ENCODE assay signal across 1 cellular context in genomic region chr9:36486933-36487481, GRCh38.
TF ChIP-seq lines count a peak whose summit lies in the region.

No MANE protein-coding gene starts in this region.

TF ChIP-seq in HepG2, 621 proteins besides CTCF, POLR2A, EP300 and RAD21 (continued from another document and continues in another):
- TF ChIP-seq, protein P1, sequence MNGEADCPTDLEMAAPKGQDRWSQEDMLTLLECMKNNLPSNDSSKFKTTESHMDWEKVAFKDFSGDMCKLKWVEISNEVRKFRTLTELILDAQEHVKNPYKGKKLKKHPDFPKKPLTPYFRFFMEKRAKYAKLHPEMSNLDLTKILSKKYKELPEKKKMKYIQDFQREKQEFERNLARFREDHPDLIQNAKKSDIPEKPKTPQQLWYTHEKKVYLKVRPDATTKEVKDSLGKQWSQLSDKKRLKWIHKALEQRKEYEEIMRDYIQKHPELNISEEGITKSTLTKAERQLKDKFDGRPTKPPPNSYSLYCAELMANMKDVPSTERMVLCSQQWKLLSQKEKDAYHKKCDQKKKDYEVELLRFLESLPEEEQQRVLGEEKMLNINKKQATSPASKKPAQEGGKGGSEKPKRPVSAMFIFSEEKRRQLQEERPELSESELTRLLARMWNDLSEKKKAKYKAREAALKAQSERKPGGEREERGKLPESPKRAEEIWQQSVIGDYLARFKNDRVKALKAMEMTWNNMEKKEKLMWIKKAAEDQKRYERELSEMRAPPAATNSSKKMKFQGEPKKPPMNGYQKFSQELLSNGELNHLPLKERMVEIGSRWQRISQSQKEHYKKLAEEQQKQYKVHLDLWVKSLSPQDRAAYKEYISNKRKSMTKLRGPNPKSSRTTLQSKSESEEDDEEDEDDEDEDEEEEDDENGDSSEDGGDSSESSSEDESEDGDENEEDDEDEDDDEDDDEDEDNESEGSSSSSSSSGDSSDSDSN (CRISPR knock-in tag; IDR thresholded peaks at IDR 0.05) = peak; percentile 63
- no peak for TF ChIP-seq EEA1 (CRISPR knock-in tag; IDR thresholded peaks at IDR 0.05; ENCODE audit: borderline replicate concordance)
- no peak for TF ChIP-seq SP2 (CRISPR knock-in tag; IDR thresholded peaks at IDR 0.05)
- TF ChIP-seq, protein P2, sequence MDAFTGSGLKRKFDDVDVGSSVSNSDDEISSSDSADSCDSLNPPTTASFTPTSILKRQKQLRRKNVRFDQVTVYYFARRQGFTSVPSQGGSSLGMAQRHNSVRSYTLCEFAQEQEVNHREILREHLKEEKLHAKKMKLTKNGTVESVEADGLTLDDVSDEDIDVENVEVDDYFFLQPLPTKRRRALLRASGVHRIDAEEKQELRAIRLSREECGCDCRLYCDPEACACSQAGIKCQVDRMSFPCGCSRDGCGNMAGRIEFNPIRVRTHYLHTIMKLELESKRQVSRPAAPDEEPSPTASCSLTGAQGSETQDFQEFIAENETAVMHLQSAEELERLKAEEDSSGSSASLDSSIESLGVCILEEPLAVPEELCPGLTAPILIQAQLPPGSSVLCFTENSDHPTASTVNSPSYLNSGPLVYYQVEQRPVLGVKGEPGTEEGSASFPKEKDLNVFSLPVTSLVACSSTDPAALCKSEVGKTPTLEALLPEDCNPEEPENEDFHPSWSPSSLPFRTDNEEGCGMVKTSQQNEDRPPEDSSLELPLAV (CRISPR knock-in tag; conservative IDR thresholded peaks at IDR 0.05; ENCODE audit: low read depth) = no peak
- TF ChIP-seq CEBPZ (IDR thresholded peaks at IDR 0.05; ENCODE audit: low read length) = no peak
- peak; percentile 52; the same call in 1 of the 2 replicates for TF ChIP-seq ZNF563 (CRISPR knock-in tag; IDR thresholded peaks at IDR 0.05)
- TF ChIP-seq ZNF687 (CRISPR knock-in tag; IDR thresholded peaks at IDR 0.05) = peak; percentile 60; the same call in 1 of the 2 replicates
- no peak for TF ChIP-seq KAT7 (CRISPR knock-in tag; IDR thresholded peaks at IDR 0.05; ENCODE audit: borderline replicate concordance)
- TF ChIP-seq ZBTB42 (CRISPR knock-in tag; IDR thresholded peaks at IDR 0.05) = no peak
- TF ChIP-seq MAFK (conservative IDR thresholded peaks at IDR 0.05 in 1 of 2, IDR thresholded peaks at IDR 0.05 in 1 of 2; ENCODE audit: low read length in 2 of 2) = no peak
- no peak for TF ChIP-seq HOXA5 (CRISPR knock-in tag; IDR thresholded peaks at IDR 0.05)
- no peak for TF ChIP-seq MIXL1 (CRISPR knock-in tag; IDR thresholded peaks at IDR 0.05)
- no peak for TF ChIP-seq SP140L (CRISPR knock-in tag; IDR thresholded peaks at IDR 0.05; ENCODE audit: borderline replicate concordance)
- no peak for TF ChIP-seq PCBP2 (optimal IDR thresholded peaks at IDR 0.05; ENCODE audit: low read depth, low read length, poor library complexity, severe bottlenecking)
- no peak for TF ChIP-seq IRF2 (CRISPR knock-in tag; IDR thresholded peaks at IDR 0.05)
- 0 out of 2 replicates have a peak, but pooled peaks have one; percentile 59 for TF ChIP-seq KLF15 (CRISPR knock-in tag; IDR thresholded peaks at IDR 0.05; ENCODE audit: borderline replicate concordance)
- TF ChIP-seq, protein P3, sequence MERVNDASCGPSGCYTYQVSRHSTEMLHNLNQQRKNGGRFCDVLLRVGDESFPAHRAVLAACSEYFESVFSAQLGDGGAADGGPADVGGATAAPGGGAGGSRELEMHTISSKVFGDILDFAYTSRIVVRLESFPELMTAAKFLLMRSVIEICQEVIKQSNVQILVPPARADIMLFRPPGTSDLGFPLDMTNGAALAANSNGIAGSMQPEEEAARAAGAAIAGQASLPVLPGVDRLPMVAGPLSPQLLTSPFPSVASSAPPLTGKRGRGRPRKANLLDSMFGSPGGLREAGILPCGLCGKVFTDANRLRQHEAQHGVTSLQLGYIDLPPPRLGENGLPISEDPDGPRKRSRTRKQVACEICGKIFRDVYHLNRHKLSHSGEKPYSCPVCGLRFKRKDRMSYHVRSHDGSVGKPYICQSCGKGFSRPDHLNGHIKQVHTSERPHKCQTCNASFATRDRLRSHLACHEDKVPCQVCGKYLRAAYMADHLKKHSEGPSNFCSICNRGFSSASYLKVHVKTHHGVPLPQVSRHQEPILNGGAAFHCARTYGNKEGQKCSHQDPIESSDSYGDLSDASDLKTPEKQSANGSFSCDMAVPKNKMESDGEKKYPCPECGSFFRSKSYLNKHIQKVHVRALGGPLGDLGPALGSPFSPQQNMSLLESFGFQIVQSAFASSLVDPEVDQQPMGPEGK (CRISPR knock-in tag; IDR thresholded peaks at IDR 0.05) = peak; percentile 57
- no peak for TF ChIP-seq ZNF10 (CRISPR knock-in tag; IDR thresholded peaks at IDR 0.05; ENCODE audit: borderline replicate concordance, low read depth)
- TF ChIP-seq NCOR1 (IDR thresholded peaks at IDR 0.05; ENCODE audit: borderline replicate concordance, low read length) = no peak
- TF ChIP-seq ZNF790 (CRISPR knock-in tag; IDR thresholded peaks at IDR 0.05; ENCODE audit: borderline replicate concordance) = no peak
- TF ChIP-seq ZNF205 (CRISPR knock-in tag; IDR thresholded peaks at IDR 0.05) = no peak
- no peak for TF ChIP-seq ATF2 (CRISPR knock-in tag; IDR thresholded peaks at IDR 0.05)
- TF ChIP-seq HOXD1 (CRISPR knock-in tag; IDR thresholded peaks at IDR 0.05) = peak; percentile 42; the same call in 1 of the 2 replicates
- no peak for TF ChIP-seq GATAD1 (CRISPR knock-in tag; IDR thresholded peaks at IDR 0.05)
- no peak for TF ChIP-seq NR2F2 (IDR thresholded peaks at IDR 0.05; ENCODE audit: borderline replicate concordance, low read depth)
- no peak for TF ChIP-seq ZNF614 (CRISPR knock-in tag; IDR thresholded peaks at IDR 0.05; ENCODE audit: borderline replicate concordance)
- no peak for TF ChIP-seq ZNF225 (CRISPR knock-in tag; IDR thresholded peaks at IDR 0.05)
- TF ChIP-seq KAT8 (CRISPR knock-in tag; IDR thresholded peaks at IDR 0.05) = no peak
- TF ChIP-seq ZNF567 (CRISPR knock-in tag; IDR thresholded peaks at IDR 0.05; ENCODE audit: borderline replicate concordance) = no peak
- no peak for TF ChIP-seq EHMT2 (IDR thresholded peaks at IDR 0.05; ENCODE audit: borderline replicate concordance, low read depth, low read length)
- TF ChIP-seq TERF1 (CRISPR knock-in tag; IDR thresholded peaks at IDR 0.05) = no peak
- TF ChIP-seq FOXM1 (CRISPR knock-in tag; IDR thresholded peaks at IDR 0.05) = no peak
- TF ChIP-seq, protein P4, sequence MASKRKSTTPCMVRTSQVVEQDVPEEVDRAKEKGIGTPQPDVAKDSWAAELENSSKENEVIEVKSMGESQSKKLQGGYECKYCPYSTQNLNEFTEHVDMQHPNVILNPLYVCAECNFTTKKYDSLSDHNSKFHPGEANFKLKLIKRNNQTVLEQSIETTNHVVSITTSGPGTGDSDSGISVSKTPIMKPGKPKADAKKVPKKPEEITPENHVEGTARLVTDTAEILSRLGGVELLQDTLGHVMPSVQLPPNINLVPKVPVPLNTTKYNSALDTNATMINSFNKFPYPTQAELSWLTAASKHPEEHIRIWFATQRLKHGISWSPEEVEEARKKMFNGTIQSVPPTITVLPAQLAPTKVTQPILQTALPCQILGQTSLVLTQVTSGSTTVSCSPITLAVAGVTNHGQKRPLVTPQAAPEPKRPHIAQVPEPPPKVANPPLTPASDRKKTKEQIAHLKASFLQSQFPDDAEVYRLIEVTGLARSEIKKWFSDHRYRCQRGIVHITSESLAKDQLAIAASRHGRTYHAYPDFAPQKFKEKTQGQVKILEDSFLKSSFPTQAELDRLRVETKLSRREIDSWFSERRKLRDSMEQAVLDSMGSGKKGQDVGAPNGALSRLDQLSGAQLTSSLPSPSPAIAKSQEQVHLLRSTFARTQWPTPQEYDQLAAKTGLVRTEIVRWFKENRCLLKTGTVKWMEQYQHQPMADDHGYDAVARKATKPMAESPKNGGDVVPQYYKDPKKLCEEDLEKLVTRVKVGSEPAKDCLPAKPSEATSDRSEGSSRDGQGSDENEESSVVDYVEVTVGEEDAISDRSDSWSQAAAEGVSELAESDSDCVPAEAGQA (IDR thresholded peaks at IDR 0.05; ENCODE audit: low read depth) = no peak
- TF ChIP-seq, protein P4 (CRISPR knock-in tag; IDR thresholded peaks at IDR 0.05; ENCODE audit: borderline replicate concordance) = no peak
- no peak for TF ChIP-seq PAX8 (CRISPR knock-in tag; IDR thresholded peaks at IDR 0.05; ENCODE audit: borderline replicate concordance)
